Comparison of ENCODE assay signal across 8 cellular contexts in the genomic region with DNA sequence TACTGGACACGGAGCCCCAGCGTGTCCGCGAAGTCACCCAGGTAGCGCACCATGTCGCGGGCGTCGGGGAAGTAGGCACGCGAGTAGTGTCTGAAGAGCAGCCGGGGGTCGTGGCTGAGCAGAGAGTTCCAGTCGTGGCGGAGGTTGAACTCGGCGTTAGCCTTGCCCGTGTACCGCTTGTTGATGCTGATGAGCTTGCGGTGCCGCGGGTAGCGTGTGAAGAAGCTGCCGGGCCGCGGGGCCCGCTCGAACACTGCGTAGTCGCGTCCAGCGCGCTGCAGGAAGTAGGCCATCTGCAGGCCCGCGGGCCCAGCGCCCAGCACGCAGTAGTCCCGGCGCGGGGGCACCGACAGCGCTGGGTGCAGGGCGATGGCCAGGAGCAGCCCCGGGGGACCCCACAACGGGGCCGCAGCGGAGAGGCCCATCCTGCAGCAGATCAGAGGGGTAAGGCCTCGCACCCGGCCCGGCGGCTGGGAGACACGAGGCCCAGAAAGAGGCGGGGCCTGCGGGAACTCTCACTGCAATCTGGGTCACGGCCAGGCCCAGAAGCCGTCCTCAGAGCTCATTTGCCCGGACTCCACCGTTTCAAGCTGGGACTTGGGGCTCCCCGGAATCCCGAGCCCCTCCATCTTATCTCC. TPM values are rescaled to one million over a fixed set of nuclear protein-coding genes. Genes with fewer than 3 reads are reported as not detected.
A peak's percentile ranks its signal among the peaks of the same experiment; 100 is the strongest.
DNase-seq lines count a peak whose midpoint lies in the region; ATAC-seq and TF ChIP-seq lines count a peak whose summit lies in the region.

No MANE protein-coding gene starts in this region.

- H4K12ac ChIP-seq in trophoblast cell (ENCODE audit: low read depth, low read length) = peak overlapping the region; percentile 41

- no peak overlapping the region for H2BK120ac ChIP-seq in trophoblast cell (ENCODE audit: insufficient read depth, low read length, poor library complexity)

- H3K79me2 ChIP-seq in trophoblast cell (ENCODE audit: control insufficient read depth, insufficient read depth, low read length, poor library complexity) (peaks cover 2% of the 10 kb centered on the region), PC-3 (ENCODE audit: low read length) (no peaks in the 10 kb centered on the region)

- no peak overlapping the region for H2BK5ac ChIP-seq in trophoblast cell (ENCODE audit: low read depth, low read length, poor library complexity)

- H3K27ac ChIP-seq in SK-N-MC (peak overlapping the region; percentile 65; the same call in 1 of the 2 replicates), trophoblast cell (ENCODE audit: low read depth, low read length) (no peak overlapping the region), PC-3 (ENCODE audit: low read length) (no peak overlapping the region)

- H3K9me3 ChIP-seq in SK-N-MC (ENCODE audit: low read depth, low read length) = no peaks in the 10 kb centered on the region
- peaks cover 2% of the 10 kb centered on the region for H3K9me3 ChIP-seq in trophoblast cell (ENCODE audit: insufficient read depth, low read depth, low read length)
- no peaks in the 10 kb centered on the region for H3K9me3 ChIP-seq in PC-3 (ENCODE audit: low read length)

- TF ChIP-seq CTCF in fibroblast of pulmonary artery (IDR thresholded peaks at IDR 0.05; ENCODE audit: low read length, missing control alignments) (no peak), PC-3 (conservative IDR thresholded peaks at IDR 0.05; ENCODE audit: low read depth, low read length) (no peak)

- WGBS in trophoblast cell (ENCODE audit: extremely low coverage, insufficient coverage, insufficient read length) = no CpG with 5 or more reads among the region's 60 CpGs

- no peak overlapping the region for H3K4ac ChIP-seq in trophoblast cell (ENCODE audit: low read depth, low read length)

- H3K9ac ChIP-seq in SK-N-MC (ENCODE audit: insufficient read length) = peak overlapping the region; percentile 79
- H3K9ac ChIP-seq in trophoblast cell (ENCODE audit: low read length) = no peak overlapping the region
- H3K9ac ChIP-seq in PC-3 (ENCODE audit: low read length) = no peak overlapping the region

- peak overlapping the region; percentile 85 for H4K8ac ChIP-seq in trophoblast cell (ENCODE audit: low read depth, low read length)

- H3K14ac ChIP-seq in trophoblast cell (ENCODE audit: low read length) = no peak overlapping the region

- peak overlapping the region; percentile 5 for H2AK5ac ChIP-seq in trophoblast cell (ENCODE audit: low read length)

- POLR2A ChIA-PET in PC-3 (lab: Charles Lee; ENCODE audit: unreplicated experiment) = no interaction called here

- H4K91ac ChIP-seq in trophoblast cell (ENCODE audit: low read depth, low read length) = no peak overlapping the region

- H3K9me2 ChIP-seq in PC-3 (replicated peaks; ENCODE audit: low read length) = no peaks in the 10 kb centered on the region

- peaks cover 8 to 9% of the 10 kb centered on the region in 2 experiments for H3K4me1 ChIP-seq in trophoblast cell (ENCODE audit: control insufficient read depth in 1 of 2, insufficient read depth in 2 of 2, low read length in 2 of 2)
- H3K4me1 ChIP-seq in PC-3 (ENCODE audit: insufficient read depth, low read length) = peaks cover 9% of the 10 kb centered on the region; the same call in 1 of the 2 replicates

- no TSS peak for BruUV-seq in PC-3 (replicated peaks; lab: Mats Ljungman, UMichigan)

- H3K18ac ChIP-seq in trophoblast cell (ENCODE audit: low read length) = no peak overlapping the region

- no peak overlapping the region for H2BK12ac ChIP-seq in trophoblast cell (ENCODE audit: low read length)

- H3K23ac ChIP-seq in trophoblast cell (ENCODE audit: low read length) = no peak overlapping the region

- CTCF ChIA-PET in PC-3 (lab: Charles Lee) = no interaction called here

- H3K4me3 ChIP-seq in SK-N-MC = peak overlapping the region; percentile 93
- peak overlapping the region; percentile 55 for H3K4me3 ChIP-seq in fibroblast of pulmonary artery (replicated peaks; ENCODE audit: low read depth, low read length)
- no peak overlapping the region for H3K4me3 ChIP-seq in trophoblast cell (ENCODE audit: low read depth, low read length)
- H3K4me3 ChIP-seq in PC-3 (ENCODE audit: low read length) = no peak overlapping the region

- H4K20me1 ChIP-seq in PC-3 (ENCODE audit: low read length) = 0 out of 2 replicates have a peak, but pooled peaks cover under 1% of the 10 kb centered on the region

- intact Hi-C loops in PC-3 (cut with micrococcal nuclease) = no loop called here

- H3K27me3 ChIP-seq in trophoblast cell (ENCODE audit: insufficient read depth, low read length) = no peaks in the 10 kb centered on the region
- no peaks in the 10 kb centered on the region for H3K27me3 ChIP-seq in PC-3 (ENCODE audit: low read length)

- DNase-seq in GF-D8 (lab: John Stamatoyannopoulos, UW) (peak; percentile 36), SK-N-MC (ENCODE audit: low read depth, low spot score) (no peak), fibroblast of pulmonary artery (ENCODE audit: low read depth) (no peak), trophoblast cell (no peak), PC-3 (no peak), dedifferentiated amniotic fluid mesenchymal stem cell (ENCODE audit: extremely low spot score) (no peak)

- ATAC-seq in GM19463 (IDR thresholded peaks at IDR 0.05; ENCODE audit: unreplicated experiment) = no peak
- no peak for ATAC-seq in GM21786 (IDR thresholded peaks at IDR 0.05; ENCODE audit: unreplicated experiment)
- no peak for ATAC-seq in PC-3

- H3F3A ChIP-seq in PC-3 (ENCODE audit: low read length, unreplicated experiment) = peaks cover 3% of the 10 kb centered on the region

- H3K36me3 ChIP-seq in SK-N-MC (ENCODE audit: insufficient read depth, low read length) (peaks cover 31% of the 10 kb centered on the region), trophoblast cell (ENCODE audit: control insufficient read depth in 1 of 2, insufficient read depth in 2 of 2, low read length in 2 of 2) (peaks cover 4 to 8% of the 10 kb centered on the region in 2 experiments), PC-3 (ENCODE audit: low read depth, low read length) (peaks cover 9% of the 10 kb centered on the region)

- H3K4me2 ChIP-seq in trophoblast cell (ENCODE audit: low read length) (peak overlapping the region; percentile 83), PC-3 (ENCODE audit: low read length) (no peak overlapping the region)

- H2AFZ ChIP-seq in trophoblast cell (ENCODE audit: insufficient read depth, low read length, poor library complexity) (peak overlapping the region; percentile 10), PC-3 (ENCODE audit: low read length) (no peak overlapping the region)

- H3K79me1 ChIP-seq in trophoblast cell (ENCODE audit: low read length) = peaks cover 5% of the 10 kb centered on the region

RNA-seq across cellular contexts. Expression of gene FOXRED2, which starts 0.7 kb away (rescaled TPM):
- 5.0 and 5.1 TPM in 2 replicates for polyA plus RNA-seq in trophoblast cell (2013)
- total RNA-seq in PC-3 (2014; rRNA removed) = 5.5 and 6.5 TPM in 2 replicates

RNA-seq across cellular contexts. Expression of gene EIF3D, which starts 22.8 kb away (rescaled TPM):
- 134 and 140 TPM in 2 replicates for polyA plus RNA-seq in trophoblast cell (2013)
- total RNA-seq in PC-3 (2014; rRNA removed) = 210 and 247 TPM in 2 replicates

RNA-seq across cellular contexts. Expression of gene TXN2, which starts 24.7 kb away (rescaled TPM):
- 47.7 and 47.8 TPM in 2 replicates for polyA plus RNA-seq in trophoblast cell (2013)
- total RNA-seq in PC-3 (2014; rRNA removed) = 49.6 and 52.5 TPM in 2 replicates

Comparison
In these comparisons a context has a peak if more than half of its experiments do, and no peak if none do; other contexts are left out.
1. H3K4me3 ChIP-seq: peak in SK-N-MC (single experiment) and fibroblast of pulmonary artery (single experiment); none in trophoblast cell (single experiment) and PC-3 (single experiment).